ENCODE assay signal across 20 cellular contexts in the genomic region with DNA sequence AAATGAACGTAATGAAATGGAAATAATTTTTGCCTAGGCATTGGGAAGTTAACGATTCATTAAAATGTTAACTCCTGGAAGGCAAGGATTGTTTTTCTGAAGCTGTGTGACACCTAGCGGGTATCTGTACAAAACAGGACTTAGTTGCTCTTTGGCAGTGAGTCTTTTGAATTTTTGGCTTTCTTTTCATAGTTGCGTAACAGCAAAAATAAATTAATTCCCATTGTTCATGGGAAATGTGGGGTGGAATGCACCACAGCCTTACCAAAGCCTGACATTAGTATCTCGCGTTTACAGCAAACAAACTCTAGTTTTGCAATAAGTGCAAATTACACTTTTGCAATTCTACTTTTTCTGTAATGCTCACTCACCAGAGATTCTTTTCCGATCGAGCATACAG.
DNase-seq lines count a peak whose midpoint lies in the region; ATAC-seq, FAIRE-seq and TF ChIP-seq lines count a peak whose summit lies in the region.
"Had no signal": no experiment of that assay in that cellular context is flagged by ENCODE, and none has a peak within 500 bp of the region (broad histone marks: within the 10 kb centered on the region; RNA-seq: fewer than 3 reads in every experiment).

No MANE protein-coding gene starts in this region.

- H3K4me3 ChIP-seq in right atrium auricular region (no peak overlapping the region), cardiac fibroblast (replicated peaks in 1 of 2; ENCODE audit: low read depth in 2 of 2, low read length in 2 of 2) (no peak overlapping the region)
- H3K4me3 ChIP-seq: smooth muscle cell, upper lobe of right lung had no signal

- no peak overlapping the region for H3K27ac ChIP-seq in right atrium auricular region
- H3K27ac ChIP-seq: upper lobe of right lung had no signal

- H3K9me3 ChIP-seq in right atrium auricular region = no peaks in the 10 kb centered on the region
- H3K9me3 ChIP-seq: upper lobe of right lung had no signal

- intact Hi-C loops in Right ventricle myocardium inferior (cut with DNase I) = no loop called here

- ATAC-seq in Right ventricle myocardium inferior (peak; percentile 53), GM21723 (IDR thresholded peaks at IDR 0.05; ENCODE audit: unreplicated experiment) (no peak)
- ATAC-seq: activated T-helper 17 cell treated with anti-CD3 and anti-CD28 coated beads, Interleukin-2, amount 50 U/mL, for 72 hours; natural killer cell; upper lobe of right lung had no signal

- H3K36me3 ChIP-seq in right atrium auricular region = no peaks in the 10 kb centered on the region
- H3K36me3 ChIP-seq: upper lobe of right lung had no signal

- H3K4me1 ChIP-seq in right atrium auricular region = no peaks in the 10 kb centered on the region
- H3K4me1 ChIP-seq: upper lobe of right lung had no signal

- TF ChIP-seq CTCF in right atrium auricular region (IDR thresholded peaks at IDR 0.05) (no peak), cardiac fibroblast (IDR thresholded peaks at IDR 0.05; ENCODE audit: low read depth, low read length) (no peak)

- DNase-seq in Right ventricle myocardium inferior (ENCODE audit: missing footprints) (no peak), right atrium auricular region (ENCODE audit: low spot score) (no peak), cardiac fibroblast (ENCODE audit: low read depth in 2 of 2) (peak; percentile 18 to 78), stromal cell of bone marrow (ENCODE audit: low read depth) (peak; percentile 18), OCI-M2 (lab: John Stamatoyannopoulos, UW; ENCODE audit: unreplicated experiment) (no peak), hypothalamus (lab: John Stamatoyannopoulos, UW) (no peak)
- DNase-seq: activated CD4-positive, alpha-beta T cell treated with anti-CD3 and anti-CD28 coated beads, Interleukin-2, amount 10 ng/mL, durations not matched to agents 24 days and 14 days; CD4-positive, CD25-positive, alpha-beta regulatory T cell; central memory CD4-positive, alpha-beta T cell; MM.1S; natural killer cell; NCI-H187 treated with DMSO at 0.1 percent for 48 hours; NCI-H446; RPMI8226; stimulated activated CD4-positive, alpha-beta T cell treated with anti-CD3 and anti-CD28 coated beads, Interleukin-4, amount 100 ng/mL, for 1 hour; upper lobe of right lung had no signal

- FAIRE-seq in islet of Langerhans (lab: Jason Lieb, UNC) = peak; percentile 69

- no peaks in the 10 kb centered on the region for H3K27me3 ChIP-seq in right atrium auricular region
- H3K27me3 ChIP-seq: upper lobe of right lung had no signal

Comparison
In these comparisons a context has a peak if more than half of its experiments do, and no peak if none do; other contexts are left out.
1. DNase-seq: peak in cardiac fibroblast (2 of 2) and stromal cell of bone marrow (single experiment); none in Right ventricle myocardium inferior (single experiment), right atrium auricular region (single experiment), OCI-M2 (single experiment) and hypothalamus (0 of 51).